6 cellular contexts compared by ENCODE assay signal in the genomic region with DNA sequence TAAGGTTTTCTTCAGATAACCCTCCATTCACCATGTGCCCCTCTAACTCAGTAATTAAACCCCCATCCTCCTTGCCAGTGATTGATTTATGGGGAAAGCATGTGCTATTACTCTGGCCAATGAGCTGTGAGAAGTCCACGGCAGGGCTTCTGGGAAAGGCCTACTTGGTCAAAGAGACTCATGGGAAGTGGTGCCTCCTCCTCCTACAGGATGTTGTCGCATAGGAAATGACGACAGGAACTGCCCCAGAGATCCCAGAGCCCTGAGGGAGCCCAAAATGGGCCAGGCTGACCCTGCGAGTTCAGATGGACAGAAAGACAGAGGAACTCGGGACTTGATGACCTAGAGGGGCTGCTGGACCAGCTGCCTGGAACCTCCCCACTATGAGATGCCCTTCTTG.
"Had no signal": no experiment of that assay in that cellular context is flagged by ENCODE, and none has a peak within 500 bp of the region (broad histone marks: within the 10 kb centered on the region; RNA-seq: fewer than 3 reads in every experiment).

No MANE protein-coding gene starts in this region.

- H2AFZ ChIP-seq: GM23248 had no signal

- H3K9me3 ChIP-seq: HAP-1 had no signal

- DNase-seq: GOT3, H7, KG1 had no signal

- H3K4me3 ChIP-seq: GM23248, HAP-1 had no signal

- H3K9ac ChIP-seq: GM23248 had no signal

- ATAC-seq: HepG2 had no signal

- H3K27ac ChIP-seq: GM23248 had no signal

- H3K4me1 ChIP-seq: HAP-1 had no signal

- H3K36me3 ChIP-seq: HAP-1 had no signal
